ENCODE assay signal across 8 cellular contexts in genomic region chr10:58513189-58514101, GRCh38. TPM values are rescaled to one million over a fixed set of nuclear protein-coding genes. Genes with fewer than 3 reads are reported as not detected.
DNase-seq lines count a peak whose midpoint lies in the region; ATAC-seq, FAIRE-seq and TF ChIP-seq lines count a peak whose summit lies in the region.

No MANE protein-coding gene starts in this region.

- DNase-seq in Caki2 (ENCODE audit: low read depth) (peak; percentile 78), UCSD-AML1 (lab: John Stamatoyannopoulos, UW; ENCODE audit: unreplicated experiment) (peak; percentile 14), fibroblast of mammary gland (ENCODE audit: low read depth) (peak; percentile 88), urothelium cell line (ENCODE audit: low spot score) (peak; percentile 60)
- DNase-seq in stimulated activated CD4-positive, alpha-beta T cell treated with anti-CD3 and anti-CD28 coated beads, Interleukin-2, amount 100 ng/mL, for 48 hours, result no peak

- H3K9ac ChIP-seq in mucosa of stomach (ENCODE audit: low read length), result peak overlapping the region; percentile 57

- FAIRE-seq in urothelium cell line (lab: Jason Lieb, UNC), result peak; percentile 44

- H3K36me3 ChIP-seq in mucosa of stomach (ENCODE audit: control insufficient read depth, insufficient read depth, low read length), result no peaks in the 10 kb centered on the region

- in situ Hi-C loops in Caki2 (cut with HindIII; ENCODE audit: low pct_unique_long_range_greater_than_20kb, low sequenced_read_pairs), result no loop called here

- peaks cover 25% of the 10 kb centered on the region for H3K27me3 ChIP-seq in mucosa of stomach (ENCODE audit: control insufficient read depth, insufficient read depth, low read length)

- ATAC-seq in HG03159 (IDR thresholded peaks at IDR 0.05; ENCODE audit: unreplicated experiment) (peak; percentile 34), GM21737 (IDR thresholded peaks at IDR 0.05; ENCODE audit: unreplicated experiment) (no peak)

- H3K4me3 ChIP-seq in fibroblast of mammary gland (ENCODE audit: control insufficient read depth, low read depth, low read length) (peak overlapping the region; percentile 78), mucosa of stomach (ENCODE audit: low read length) (peak overlapping the region; percentile 52)

- H3K4me1 ChIP-seq in mucosa of stomach (ENCODE audit: control insufficient read depth, insufficient read depth, low read length), result peaks cover 8% of the 10 kb centered on the region

- no peaks in the 10 kb centered on the region for H3K9me3 ChIP-seq in mucosa of stomach (ENCODE audit: control insufficient read depth, low read length)

- no peak for TF ChIP-seq CTCF in fibroblast of mammary gland (conservative IDR thresholded peaks at IDR 0.05; ENCODE audit: control insufficient read depth, insufficient read depth, low read depth, low read length)

RNA-seq across cellular contexts. Expression of gene BICC1, which starts 0.8 kb away (rescaled TPM):
- total RNA-seq in Caki2 (2014; rRNA removed; shearing (Covaris generic); ENCODE audit: low replicate concordance), result 91.3 and 105 TPM in 2 replicates

Comparison
In these comparisons a context has a peak if more than half of its experiments do, and no peak if none do; other contexts are left out.
1. DNase-seq: peak in Caki2 (single experiment), UCSD-AML1 (single experiment), fibroblast of mammary gland (single experiment) and urothelium cell line (single experiment); none in stimulated activated CD4-positive, alpha-beta T cell treated with anti-CD3 and anti-CD28 coated beads, Interleukin-2, amount 100 ng/mL, for 48 hours (0 of 2).